In genomic region chr15:55007561-55007960, GRCh38 we compare ENCODE assay signal across 26 cellular contexts.
A peak's percentile ranks its signal among the peaks of the same experiment; 100 is the strongest.
DNase-seq lines count a peak whose midpoint lies in the region; ATAC-seq and TF ChIP-seq lines count a peak whose summit lies in the region.
"Had no signal": no experiment of that assay in that cellular context is flagged by ENCODE, and none has a peak within 500 bp of the region (broad histone marks: within the 10 kb centered on the region; RNA-seq: fewer than 3 reads in every experiment).

No MANE protein-coding gene starts in this region.

- intact Hi-C loops in Right ventricle myocardium inferior (cut with DNase I), result no loop called here
- intact Hi-C loops in left ventricle myocardium inferior (cut with micrococcal nuclease), result no loop called here
- intact Hi-C loops in upper lobe of right lung (cut with DNase I), result no loop called here

- H3K36me3 ChIP-seq in left ventricle myocardium inferior (no peaks in the 10 kb centered on the region), gastroesophageal sphincter (no peaks in the 10 kb centered on the region), upper lobe of right lung (no peaks in the 10 kb centered on the region)
- H3K36me3 ChIP-seq: BE2C, colonic mucosa, esophagus squamous epithelium, left lung, prostate gland, thoracic aorta had no signal

- TF ChIP-seq CTCF in left ventricle myocardium inferior (IDR thresholded peaks at IDR 0.05; ENCODE audit: borderline replicate concordance) (no peak), gastroesophageal sphincter (IDR thresholded peaks at IDR 0.05) (no peak), upper lobe of right lung (IDR thresholded peaks at IDR 0.05) (no peak)

- peaks cover 7% of the 10 kb centered on the region for H3K4me1 ChIP-seq in left ventricle myocardium inferior
- peaks cover 0 to 10% (median 0%) of the 10 kb centered on the region in 3 donors for H3K4me1 ChIP-seq in gastroesophageal sphincter
- no peaks in the 10 kb centered on the region for H3K4me1 ChIP-seq in upper lobe of right lung
- H3K4me1 ChIP-seq: BE2C, colonic mucosa, esophagus squamous epithelium, left lung, prostate gland had no signal

- H3K9me3 ChIP-seq in left ventricle myocardium inferior (replicated peaks) (no peaks in the 10 kb centered on the region), gastroesophageal sphincter (no peaks in the 10 kb centered on the region), upper lobe of right lung (no peaks in the 10 kb centered on the region)
- H3K9me3 ChIP-seq: BE2C, colonic mucosa, prostate gland, thoracic aorta had no signal

- ATAC-seq in Right ventricle myocardium inferior (peak; percentile 47), gastroesophageal sphincter (peak; percentile 76), upper lobe of right lung (peak; percentile 41), GM19463 (IDR thresholded peaks at IDR 0.05; ENCODE audit: unreplicated experiment) (no peak), HG03039 (IDR thresholded peaks at IDR 0.05; ENCODE audit: unreplicated experiment) (no peak)
- ATAC-seq: activated CD8-positive, alpha-beta T cell treated with anti-CD3 and anti-CD28 coated beads, Interleukin-2, amount 10 ng/mL, durations not matched to agents 7 days and 5 days; left lung; SK-N-SH treated with all-trans-retinoic acid at 6 μM for 48 hours had no signal

- TF ChIP-seq EP300 in gastroesophageal sphincter (IDR thresholded peaks at IDR 0.05), result no peak

- 74 to 79% methylated on average over 3 to 5 of the region's 5 CpGs for WGBS in gastroesophageal sphincter (ENCODE audit: low coverage in 1 of 2), 2 donors

- no peak for TF ChIP-seq POLR2A in gastroesophageal sphincter (IDR thresholded peaks at IDR 0.05)

- DNase-seq in Right ventricle myocardium inferior (ENCODE audit: missing footprints) (no peak), left ventricle myocardium inferior (no peak), midbrain (lab: John Stamatoyannopoulos, UW) (peak; percentile 31), upper lobe of right lung (no peak), NCI-H2227 (lab: John Stamatoyannopoulos, UW; ENCODE audit: unreplicated experiment) (no peak)
- DNase-seq: activated CD4-positive, alpha-beta T cell treated with anti-CD3 and anti-CD28 coated beads for 1 hour; activated CD8-positive, alpha-beta T cell treated with anti-CD3 and anti-CD28 coated beads, Interleukin-2, amount 10 ng/mL, durations not matched to agents 7 days and 5 days; activated gamma-delta T cell treated with Interleukin-2 at 50 U/mL for 16 hours; BE2C; colonic mucosa; endodermal cell; esophagus squamous epithelium; GM23248; HFFc6; left lung; NCI-H1417; NCI-H510A treated with DMSO at 0.1 percent for 48 hours; RPMI8226; stimulated activated naive CD4-positive, alpha-beta T cell had no signal

- H3K4me3 ChIP-seq in left ventricle myocardium inferior (no peak overlapping the region), gastroesophageal sphincter (no peak overlapping the region), upper lobe of right lung (no peak overlapping the region)
- H3K4me3 ChIP-seq: colonic mucosa, esophagus squamous epithelium, GM23248, left lung, prostate gland, smooth muscle cell, thoracic aorta had no signal

- H3K27me3 ChIP-seq in left ventricle myocardium inferior (ENCODE audit: low read depth) (no peaks in the 10 kb centered on the region), gastroesophageal sphincter (no peaks in the 10 kb centered on the region), upper lobe of right lung (no peaks in the 10 kb centered on the region)
- H3K27me3 ChIP-seq: BE2C, colonic mucosa, esophagus squamous epithelium, left lung had no signal

- no peak overlapping the region for H3K27ac ChIP-seq in left ventricle myocardium inferior (replicated peaks)
- no peak overlapping the region for H3K27ac ChIP-seq in gastroesophageal sphincter
- no peak overlapping the region for H3K27ac ChIP-seq in upper lobe of right lung
- H3K27ac ChIP-seq: colonic mucosa, esophagus squamous epithelium, GM23248, left lung, prostate gland, thoracic aorta had no signal

Comparison
In these comparisons a context has a peak if more than half of its experiments do, and no peak if none do; other contexts are left out.
1. ATAC-seq: peak in Right ventricle myocardium inferior (single experiment), gastroesophageal sphincter (single experiment) and upper lobe of right lung (single experiment); none in GM19463 (single experiment) and HG03039 (single experiment).